1 cellular context compared by ENCODE assay signal in the genomic region with DNA sequence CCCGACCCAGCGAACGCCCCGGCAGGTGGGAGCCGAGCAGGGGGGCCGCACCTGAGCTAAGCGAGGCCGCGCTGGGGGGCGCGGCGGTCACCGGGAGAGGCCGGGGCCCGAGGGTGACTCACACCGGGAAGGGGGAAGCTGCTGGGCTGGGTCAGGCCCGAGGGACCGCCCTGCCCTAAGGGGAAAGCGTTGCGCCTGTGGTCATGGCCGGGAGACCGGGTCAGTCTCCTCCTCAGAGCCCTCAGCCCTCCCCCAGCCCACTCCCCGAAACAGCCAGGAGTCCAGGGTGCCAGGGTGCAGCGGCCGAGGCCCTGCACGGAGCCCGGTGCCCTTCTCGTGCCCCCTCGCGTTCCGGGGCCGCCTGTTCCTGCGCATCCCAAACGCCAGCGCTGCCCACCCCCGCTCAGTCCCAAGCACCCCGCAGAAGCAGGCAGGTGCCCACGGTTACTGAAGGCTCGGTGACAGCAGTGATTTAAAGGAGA.
TF ChIP-seq lines count a peak whose summit lies in the region.

No MANE protein-coding gene starts in this region.

TF ChIP-seq in K562, 482 proteins besides CTCF, POLR2A, EP300 and RAD21 (continued from another document):
- TF ChIP-seq CLOCK (CRISPR knock-in tag; IDR thresholded peaks at IDR 0.05; ENCODE audit: borderline replicate concordance): no peak
TF ChIP-seq in K562: peak in this region for 12.
